Comparison of ENCODE assay signal across 12 cellular contexts in the genomic region with DNA sequence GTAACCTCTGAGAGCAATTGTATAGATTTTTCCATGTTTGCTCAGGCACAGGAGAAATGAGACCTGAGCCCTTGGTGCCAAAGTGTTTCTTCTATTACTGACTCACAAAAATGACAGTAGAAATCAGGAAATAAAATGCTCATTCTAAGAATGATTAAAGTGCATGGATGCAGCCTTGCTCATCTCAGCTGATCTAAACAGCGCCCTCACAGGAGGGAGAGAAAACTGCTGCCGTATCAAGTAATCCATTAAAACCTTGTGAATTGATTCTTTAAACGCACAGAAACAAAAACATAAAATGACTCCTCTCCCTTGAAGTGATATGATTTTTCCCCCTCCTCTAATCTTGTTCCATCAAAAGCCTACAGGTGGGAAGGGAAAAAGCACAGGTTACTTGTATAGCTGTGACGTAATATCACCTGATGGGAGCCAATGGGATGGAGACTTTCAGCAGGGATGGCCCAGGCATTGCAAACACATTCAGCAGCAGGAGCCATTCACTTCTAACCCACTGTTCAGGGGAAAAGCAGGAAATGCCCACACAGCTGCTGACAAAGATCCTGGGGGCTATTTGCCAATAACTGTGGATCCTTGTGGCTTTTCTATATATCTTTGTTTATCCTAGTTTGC.
DNase-seq lines count a peak whose midpoint lies in the region; ATAC-seq and TF ChIP-seq lines count a peak whose summit lies in the region.
"Had no signal": no experiment of that assay in that cellular context is flagged by ENCODE, and none has a peak within 500 bp of the region (broad histone marks: within the 10 kb centered on the region; RNA-seq: fewer than 3 reads in every experiment).

No MANE protein-coding gene starts in this region.

- in situ Hi-C loops in ACHN (cut with HindIII; ENCODE audit: low pct_ligation_motif_present, low pct_unique_long_range_greater_than_20kb, low sequenced_read_pairs) = no loop called here

- no peaks in the 10 kb centered on the region for H3K9me3 ChIP-seq in PC-3 (ENCODE audit: low read length)
- H3K9me3 ChIP-seq: esophagus muscularis mucosa had no signal

- no peaks in the 10 kb centered on the region for H3K4me1 Mint-ChIP-seq in activated CD4-positive, alpha-beta memory T cell treated with anti-CD3 and anti-CD28 coated beads, Interleukin-2, amount 10 ng/mL, durations not matched to agents 7 days and 5 days

- no peaks in the 10 kb centered on the region for H3K9me3 Mint-ChIP-seq in activated CD4-positive, alpha-beta memory T cell treated with anti-CD3 and anti-CD28 coated beads, Interleukin-2, amount 10 ng/mL, durations not matched to agents 7 days and 5 days
- H3K9me3 Mint-ChIP-seq: T-helper 1 cell treated with Interleukin-12 subunit alpha and Interleukin-12 subunit beta and Interleukin-4 antibody, amounts not matched to agents 30 μg/mL and 1 μg/mL, for 36 hours had no signal

- TF ChIP-seq CTCF in GM12873 (IDR thresholded peaks at IDR 0.05; ENCODE audit: insufficient read depth, low read depth, low read length, missing control alignments) = peak; percentile 59
- peak; percentile 87 for TF ChIP-seq CTCF in PC-3 (conservative IDR thresholded peaks at IDR 0.05; ENCODE audit: low read depth, low read length)
- TF ChIP-seq CTCF in fibroblast of the aortic adventitia (IDR thresholded peaks at IDR 0.05; ENCODE audit: insufficient read depth, low read length) = peak; percentile 32

- H3K9ac ChIP-seq in PC-3 (ENCODE audit: low read length) = no peak overlapping the region

- no peak overlapping the region for H3K27ac Mint-ChIP-seq in activated CD4-positive, alpha-beta memory T cell treated with anti-CD3 and anti-CD28 coated beads, Interleukin-2, amount 10 ng/mL, durations not matched to agents 7 days and 5 days
- H3K27ac Mint-ChIP-seq: T-helper 1 cell treated with Interleukin-12 subunit alpha and Interleukin-12 subunit beta and Interleukin-4 antibody, amounts not matched to agents 30 μg/mL and 1 μg/mL, for 36 hours had no signal

- H3K79me2 ChIP-seq in PC-3 (ENCODE audit: low read length) = no peaks in the 10 kb centered on the region

- H2AFZ ChIP-seq in PC-3 (ENCODE audit: low read length) = no peak overlapping the region

- no peaks in the 10 kb centered on the region for H3K9me2 ChIP-seq in PC-3 (replicated peaks; ENCODE audit: low read length)

- no peaks in the 10 kb centered on the region for H3K36me3 ChIP-seq in PC-3 (ENCODE audit: low read depth, low read length)
- H3K36me3 ChIP-seq: esophagus muscularis mucosa had no signal

- no peaks in the 10 kb centered on the region for H4K20me1 ChIP-seq in PC-3 (ENCODE audit: low read length)

- H3K4me3 ChIP-seq in PC-3 (ENCODE audit: low read length) (no peak overlapping the region), fibroblast of the aortic adventitia (ENCODE audit: low read depth, low read length) (no peak overlapping the region)
- H3K4me3 ChIP-seq: esophagus muscularis mucosa had no signal

- DNase-seq in ACHN = peak; percentile 7
- peak; percentile 49 for DNase-seq in PC-3
- DNase-seq in fibroblast of the aortic adventitia (ENCODE audit: low read depth) = no peak
- DNase-seq in activated CD4-positive, alpha-beta memory T cell treated with anti-CD3 and anti-CD28 coated beads, Interleukin-2, amount 10 ng/mL, durations not matched to agents 7 days and 5 days = no peak
- DNase-seq in NCI-H2196 (lab: John Stamatoyannopoulos, UW; ENCODE audit: unreplicated experiment) = no peak
- DNase-seq: activated naive CD4-positive, alpha-beta T cell treated with Interleukin-2 at 50 U/mL for 16 hours; DMS153 had no signal

- no peaks in the 10 kb centered on the region for H3K27me3 Mint-ChIP-seq in activated CD4-positive, alpha-beta memory T cell treated with anti-CD3 and anti-CD28 coated beads, Interleukin-2, amount 10 ng/mL, durations not matched to agents 7 days and 5 days

- intact Hi-C loops in PC-3 (cut with micrococcal nuclease) = no loop called here

- no TSS peak for BruUV-seq in PC-3 (replicated peaks; lab: Mats Ljungman, UMichigan)

- no peak overlapping the region for H3K27ac ChIP-seq in PC-3 (ENCODE audit: low read length)
- H3K27ac ChIP-seq: esophagus muscularis mucosa had no signal

- CTCF ChIA-PET in PC-3 (lab: Charles Lee) = no interaction called here
- CTCF ChIA-PET in activated CD4-positive, alpha-beta memory T cell treated with anti-CD3 and anti-CD28 coated beads, Interleukin-2, amount 10 ng/mL, durations not matched to agents 7 days and 5 days (lab: Charles Lee) = no interaction called here

- no peaks in the 10 kb centered on the region for H3K36me3 Mint-ChIP-seq in activated CD4-positive, alpha-beta memory T cell treated with anti-CD3 and anti-CD28 coated beads, Interleukin-2, amount 10 ng/mL, durations not matched to agents 7 days and 5 days (ENCODE audit: low read depth)

- no peaks in the 10 kb centered on the region for H3K27me3 ChIP-seq in PC-3 (ENCODE audit: low read length)
- H3K27me3 ChIP-seq: esophagus muscularis mucosa had no signal

- H3F3A ChIP-seq in PC-3 (ENCODE audit: low read length, unreplicated experiment) = no peaks in the 10 kb centered on the region

- no peak overlapping the region for H3K4me3 Mint-ChIP-seq in activated CD4-positive, alpha-beta memory T cell treated with anti-CD3 and anti-CD28 coated beads, Interleukin-2, amount 10 ng/mL, durations not matched to agents 7 days and 5 days
- H3K4me3 Mint-ChIP-seq: T-helper 1 cell treated with Interleukin-12 subunit alpha and Interleukin-12 subunit beta and Interleukin-4 antibody, amounts not matched to agents 30 μg/mL and 1 μg/mL, for 36 hours had no signal

- H3K4me1 ChIP-seq in PC-3 (ENCODE audit: insufficient read depth, low read length) = no peaks in the 10 kb centered on the region

- ATAC-seq in PC-3 (peak; percentile 40), GM19467 (IDR thresholded peaks at IDR 0.05; ENCODE audit: unreplicated experiment) (no peak), HG02571 (IDR thresholded peaks at IDR 0.05; ENCODE audit: unreplicated experiment) (no peak)

- no peak overlapping the region for H3K4me2 ChIP-seq in PC-3 (ENCODE audit: low read length)

- POLR2A ChIA-PET in PC-3 (lab: Charles Lee; ENCODE audit: unreplicated experiment) = no interaction called here
- POLR2A ChIA-PET in activated CD4-positive, alpha-beta memory T cell treated with anti-CD3 and anti-CD28 coated beads, Interleukin-2, amount 10 ng/mL, durations not matched to agents 7 days and 5 days (lab: Charles Lee) = no interaction called here

Comparison
In these comparisons a context has a peak if more than half of its experiments do, and no peak if none do; other contexts are left out.
1. DNase-seq: peak in ACHN (single experiment) and PC-3 (single experiment); none in fibroblast of the aortic adventitia (single experiment), activated CD4-positive, alpha-beta memory T cell treated with anti-CD3 and anti-CD28 coated beads, Interleukin-2, amount 10 ng/mL, durations not matched to agents 7 days and 5 days (single experiment) and NCI-H2196 (single experiment).
2. CTCF ChIP-seq: peak in every context shown above with its lines; median percentile 87 in PC-3; 59 in GM12873; 32 in fibroblast of the aortic adventitia.